ENCODE assay signal across 1 cellular context in the genomic region with DNA sequence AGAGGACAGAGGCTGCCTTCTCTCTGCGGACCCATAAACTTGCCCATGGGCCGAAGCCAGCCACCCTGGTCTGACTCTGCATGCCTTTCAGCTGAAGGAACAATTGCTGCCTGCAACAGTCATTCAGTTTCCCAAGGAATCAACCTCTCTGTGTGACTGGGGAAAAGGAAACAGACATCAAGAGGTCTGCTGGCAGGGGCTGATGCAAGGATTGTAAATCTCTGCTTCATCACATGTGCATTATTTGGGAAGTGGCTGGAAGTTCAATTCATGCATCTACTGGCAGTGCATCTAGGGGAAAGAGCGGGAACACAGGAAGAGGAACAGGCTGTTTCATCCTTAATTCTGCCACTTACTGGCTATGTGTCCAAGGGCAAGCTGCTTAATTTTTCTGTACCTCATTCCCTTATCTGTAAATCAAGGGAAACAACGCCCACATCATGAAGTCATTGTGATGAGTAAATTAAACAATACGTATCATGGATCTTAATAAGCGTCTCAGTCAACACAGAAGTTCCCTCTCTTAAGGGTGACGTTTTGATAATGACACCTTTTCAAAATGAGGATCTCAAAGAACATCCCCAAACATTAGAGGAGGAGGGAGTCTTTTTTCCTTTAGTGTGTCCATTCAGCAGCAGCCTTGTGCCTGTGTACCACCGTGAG.
TF ChIP-seq lines count a peak whose summit lies in the region.

No MANE protein-coding gene starts in this region.

TF ChIP-seq in GM23338, 12 proteins besides CTCF, POLR2A, EP300 and RAD21 (continued from another document):
- TF ChIP-seq, protein P1, sequence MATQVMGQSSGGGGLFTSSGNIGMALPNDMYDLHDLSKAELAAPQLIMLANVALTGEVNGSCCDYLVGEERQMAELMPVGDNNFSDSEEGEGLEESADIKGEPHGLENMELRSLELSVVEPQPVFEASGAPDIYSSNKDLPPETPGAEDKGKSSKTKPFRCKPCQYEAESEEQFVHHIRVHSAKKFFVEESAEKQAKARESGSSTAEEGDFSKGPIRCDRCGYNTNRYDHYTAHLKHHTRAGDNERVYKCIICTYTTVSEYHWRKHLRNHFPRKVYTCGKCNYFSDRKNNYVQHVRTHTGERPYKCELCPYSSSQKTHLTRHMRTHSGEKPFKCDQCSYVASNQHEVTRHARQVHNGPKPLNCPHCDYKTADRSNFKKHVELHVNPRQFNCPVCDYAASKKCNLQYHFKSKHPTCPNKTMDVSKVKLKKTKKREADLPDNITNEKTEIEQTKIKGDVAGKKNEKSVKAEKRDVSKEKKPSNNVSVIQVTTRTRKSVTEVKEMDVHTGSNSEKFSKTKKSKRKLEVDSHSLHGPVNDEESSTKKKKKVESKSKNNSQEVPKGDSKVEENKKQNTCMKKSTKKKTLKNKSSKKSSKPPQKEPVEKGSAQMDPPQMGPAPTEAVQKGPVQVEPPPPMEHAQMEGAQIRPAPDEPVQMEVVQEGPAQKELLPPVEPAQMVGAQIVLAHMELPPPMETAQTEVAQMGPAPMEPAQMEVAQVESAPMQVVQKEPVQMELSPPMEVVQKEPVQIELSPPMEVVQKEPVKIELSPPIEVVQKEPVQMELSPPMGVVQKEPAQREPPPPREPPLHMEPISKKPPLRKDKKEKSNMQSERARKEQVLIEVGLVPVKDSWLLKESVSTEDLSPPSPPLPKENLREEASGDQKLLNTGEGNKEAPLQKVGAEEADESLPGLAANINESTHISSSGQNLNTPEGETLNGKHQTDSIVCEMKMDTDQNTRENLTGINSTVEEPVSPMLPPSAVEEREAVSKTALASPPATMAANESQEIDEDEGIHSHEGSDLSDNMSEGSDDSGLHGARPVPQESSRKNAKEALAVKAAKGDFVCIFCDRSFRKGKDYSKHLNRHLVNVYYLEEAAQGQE (IDR thresholded peaks at IDR 0.05; ENCODE audit: unreplicated experiment), result no peak
- TF ChIP-seq NANOG (IDR thresholded peaks at IDR 0.05; ENCODE audit: borderline replicate concordance) (no peak), CREB1 (CRISPR knock-in tag; IDR thresholded peaks at IDR 0.05; ENCODE audit: low read depth) (no peak)
